8 cellular contexts compared by ENCODE assay signal in the genomic region with DNA sequence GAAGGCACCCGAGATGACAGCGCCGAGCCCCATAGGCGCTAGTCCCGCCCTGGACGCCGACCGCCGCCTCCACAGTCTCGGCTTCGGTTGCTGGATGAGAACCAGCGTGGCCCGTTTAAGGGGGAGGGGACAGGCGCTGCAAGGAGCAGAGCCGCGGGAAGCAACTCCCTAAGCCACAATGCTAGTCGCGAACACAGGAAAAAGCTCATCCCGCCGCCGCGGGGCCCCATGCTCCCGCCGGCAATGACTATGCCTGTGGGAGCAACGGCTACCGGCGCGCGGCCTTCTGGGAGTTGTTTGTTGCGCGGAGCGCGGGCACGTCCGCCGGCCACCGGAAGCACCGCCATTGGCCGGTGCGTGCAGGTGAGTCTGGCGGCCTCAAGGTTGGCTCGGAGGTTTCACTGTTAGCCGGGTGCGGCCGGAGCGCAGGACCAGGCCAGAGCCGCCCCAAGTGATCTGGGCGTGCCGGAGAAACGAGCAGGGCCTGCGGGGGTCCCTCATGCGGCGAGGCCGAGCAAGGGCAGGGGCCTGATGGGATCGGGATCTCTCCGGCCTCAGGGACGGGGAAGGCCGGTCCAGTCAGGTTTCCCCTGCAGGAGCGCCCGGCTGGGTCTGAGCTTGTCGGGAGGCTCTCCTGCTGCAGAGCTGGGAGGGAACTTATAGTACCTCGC. TPM values are rescaled to one million over a fixed set of nuclear protein-coding genes. Genes with fewer than 3 reads are reported as not detected.
DNase-seq lines count a peak whose midpoint lies in the region; ATAC-seq lines count a peak whose summit lies in the region.

A gene (plus strand): TSS at position 331 of the 671 bp plus-strand sequence. CDS start 15,110 bp downstream, outside the sequence.

- peak within 1 kb of the TSS; percentile 66 for H2BK5ac ChIP-seq in mesenchymal stem cell (ENCODE audit: low read depth, low read length, poor library complexity, severe bottlenecking)

- peak within 1 kb of the TSS in 1 of 2 experiments; percentile 84 for H3K23ac ChIP-seq in mesenchymal stem cell (ENCODE audit: low read length in 2 of 2)

- H4K8ac ChIP-seq in mesenchymal stem cell (ENCODE audit: low read length): peak within 1 kb of the TSS; percentile 98

- no peak within 1 kb of the TSS for H2BK12ac ChIP-seq in mesenchymal stem cell (ENCODE audit: low read length in 2 of 2)

- H3K27me3 ChIP-seq in mesenchymal stem cell (ENCODE audit: control insufficient read depth in 1 of 2, insufficient read depth in 1 of 2, low read length in 2 of 2): no peaks in the 10 kb centered on the region

- peak within 1 kb of the TSS; percentile 61 for H2BK120ac ChIP-seq in mesenchymal stem cell (ENCODE audit: low read depth, low read length)

- peaks cover 1 to 7% of the 10 kb centered on the region in 2 donors for H3K9me3 Mint-ChIP-seq in effector memory CD8-positive, alpha-beta T cell

- peak; percentile 73 for ATAC-seq in GM18870 (IDR thresholded peaks at IDR 0.05; ENCODE audit: unreplicated experiment)
- ATAC-seq in HG03342 (IDR thresholded peaks at IDR 0.05; ENCODE audit: unreplicated experiment): peak; percentile 86
- peak; percentile 78 for ATAC-seq in effector memory CD8-positive, alpha-beta T cell (replicated peaks)

- peaks cover 12% of the 10 kb centered on the region for H3K4me1 ChIP-seq in mesenchymal stem cell (ENCODE audit: control insufficient read depth, insufficient read depth, low read depth, low read length)

- H3K27ac Mint-ChIP-seq in effector memory CD8-positive, alpha-beta T cell: peak within 1 kb of the TSS; percentile 96

- H2AFZ ChIP-seq in mesenchymal stem cell (ENCODE audit: low read depth, low read length): peak within 1 kb of the TSS; percentile 99

- DNase-seq in AG08396 (ENCODE audit: low spot score) (peak; percentile 90), NCI-H526 treated with DMSO at 0.1 percent for 48 hours (lab: John Stamatoyannopoulos, UW) (peak; percentile 38), mesenchymal stem cell (peak; percentile 82)
- peak; percentile 89 for DNase-seq in activated CD8-positive, alpha-beta memory T cell treated with anti-CD3 and anti-CD28 coated beads for 24 hours
- DNase-seq in effector memory CD8-positive, alpha-beta T cell: peak; percentile 14 to 33 (median 23)
- peak; percentile 14 for DNase-seq in stimulated activated CD8-positive, alpha-beta memory T cell treated with anti-CD3 and anti-CD28 coated beads, Interleukin-12 subunit alpha, Interleukin-12 subunit beta, amount 100 ng/mL, for 1 hour (ENCODE audit: low read depth)

- H3K27me3 Mint-ChIP-seq in effector memory CD8-positive, alpha-beta T cell: no peaks in the 10 kb centered on the region

- H2BK15ac ChIP-seq in mesenchymal stem cell (ENCODE audit: low read depth, poor library complexity, severe bottlenecking): peak within 1 kb of the TSS; percentile 95

- H3K79me1 ChIP-seq in mesenchymal stem cell (replicated peaks; ENCODE audit: low read length, poor library complexity, severe bottlenecking): peaks cover 27% of the 10 kb centered on the region

- WGBS in mesenchymal stem cell: 0% methylated on average over 60 of the region's 62 CpGs

- H3K4me2 ChIP-seq in mesenchymal stem cell (ENCODE audit: low read length, poor library complexity, severe bottlenecking): peak within 1 kb of the TSS; percentile 88

- H3K9me3 ChIP-seq in mesenchymal stem cell (ENCODE audit: control insufficient read depth, low read length): peaks cover 49% of the 10 kb centered on the region

- peaks cover 19 to 23% of the 10 kb centered on the region in 2 donors for H3K4me1 Mint-ChIP-seq in effector memory CD8-positive, alpha-beta T cell (ENCODE audit: low read depth in 2 of 2)

- peak within 1 kb of the TSS; percentile 94 to 95 for H3K18ac ChIP-seq in mesenchymal stem cell (ENCODE audit: low read depth in 1 of 2, low read length in 2 of 2)

- H3K9ac ChIP-seq in mesenchymal stem cell (ENCODE audit: low read length): peak within 1 kb of the TSS; percentile 87

- H4K91ac ChIP-seq in mesenchymal stem cell (ENCODE audit: low read length): peak within 1 kb of the TSS; percentile 92

- H3K4ac ChIP-seq in mesenchymal stem cell (ENCODE audit: low read depth in 1 of 2, low read length in 2 of 2): peak within 1 kb of the TSS; percentile 91 to 94

- H3K4me3 ChIP-seq in mesenchymal stem cell (ENCODE audit: insufficient read depth in 1 of 2, low read depth in 1 of 2, low read length in 2 of 2): peak within 1 kb of the TSS; percentile 85 to 87

- peaks cover 38 to 40% of the 10 kb centered on the region in 2 experiments for H3K36me3 ChIP-seq in mesenchymal stem cell (ENCODE audit: control insufficient read depth in 1 of 2, insufficient read depth in 2 of 2, low read depth in 1 of 2, low read length in 2 of 2)

- H3K27ac ChIP-seq in mesenchymal stem cell (ENCODE audit: low read length, poor library complexity, severe bottlenecking): peak within 1 kb of the TSS; percentile 89

- H3K36me3 Mint-ChIP-seq in effector memory CD8-positive, alpha-beta T cell (ENCODE audit: insufficient read depth): peaks cover 24% of the 10 kb centered on the region

- peak within 1 kb of the TSS; percentile 95 to 97 for H3K4me3 Mint-ChIP-seq in effector memory CD8-positive, alpha-beta T cell

- H2AK5ac ChIP-seq in mesenchymal stem cell (ENCODE audit: low read length, severe bottlenecking): no peak within 1 kb of the TSS

- peak within 1 kb of the TSS in 1 of 2 experiments; percentile 90 for H3K14ac ChIP-seq in mesenchymal stem cell (ENCODE audit: low read length in 2 of 2)

RNA-seq across cellular contexts. Expression of the gene that starts here (rescaled TPM):
- 13.3 TPM for polyA plus RNA-seq in mesenchymal stem cell (2013, experiment 1 of 2)
- 15.5 TPM for polyA plus RNA-seq in mesenchymal stem cell (2013, experiment 2 of 2)

Comparison
In these comparisons a context has a peak if more than half of its experiments do, and no peak if none do; other contexts are left out.
1. Peak in every context shown above with its lines: DNase-seq, ATAC-seq, H3K4me3 ChIP-seq and H3K27ac ChIP-seq.
2. DNase-seq: peak in every context shown above with its lines; median percentile 90 in AG08396; 89 in activated CD8-positive, alpha-beta memory T cell treated with anti-CD3 and anti-CD28 coated beads for 24 hours; 82 in mesenchymal stem cell; 38 in NCI-H526 treated with DMSO at 0.1 percent for 48 hours; 23 in effector memory CD8-positive, alpha-beta T cell; 14 in stimulated activated CD8-positive, alpha-beta memory T cell treated with anti-CD3 and anti-CD28 coated beads, Interleukin-12 subunit alpha, Interleukin-12 subunit beta, amount 100 ng/mL, for 1 hour.